Comparison of ENCODE assay signal across 8 cellular contexts in genomic region chr19:38496116-38496515, GRCh38.
"Had no signal": no experiment of that assay in that cellular context is flagged by ENCODE, and none has a peak within 500 bp of the region (broad histone marks: within the 10 kb centered on the region; RNA-seq: fewer than 3 reads in every experiment).

No MANE protein-coding gene starts in this region.

- ATAC-seq: GM23338 had no signal

- H3K9ac ChIP-seq: GM23248 had no signal

- H3K9me3 ChIP-seq: HAP-1 had no signal

- H3K4me3 ChIP-seq: GM23248, GM23338, HAP-1 had no signal

- DNase-seq: GM23248, GOT3, H7, H9, HCEC 1CT, HFFc6 had no signal

- H3K27ac Mint-ChIP-seq: GM23338, HFFc6 had no signal

- H3K36me3 ChIP-seq: HAP-1 had no signal

- H3K4me3 Mint-ChIP-seq: GM23338, H9, HFFc6 had no signal

- H3K9me3 Mint-ChIP-seq: GM23338, H9 had no signal

- H3K4me2 ChIP-seq: GM23338 had no signal

- H2AFZ ChIP-seq: GM23248, GM23338 had no signal

- H3K27ac ChIP-seq: GM23248 had no signal
